Comparison of ENCODE assay signal across 13 cellular contexts in genomic region chr12:26713885-26714383, GRCh38.
DNase-seq lines count a peak whose midpoint lies in the region; ATAC-seq lines count a peak whose summit lies in the region.
"Had no signal": no experiment of that assay in that cellular context is flagged by ENCODE, and none has a peak within 500 bp of the region (broad histone marks: within the 10 kb centered on the region; RNA-seq: fewer than 3 reads in every experiment).

No MANE protein-coding gene starts in this region.

- no peaks in the 10 kb centered on the region for H3K9me3 Mint-ChIP-seq in activated naive CD4-positive, alpha-beta T cell treated with anti-CD3 and anti-CD28 coated beads, Interleukin-2, amount 50 U/mL, for 72 hours
- H3K9me3 Mint-ChIP-seq: brain, immature natural killer cell, neural crest cell had no signal

- ATAC-seq in GM18499 (IDR thresholded peaks at IDR 0.05; ENCODE audit: insufficient read depth, unreplicated experiment) (peak; percentile 78), GM19463 (IDR thresholded peaks at IDR 0.05; ENCODE audit: unreplicated experiment) (peak; percentile 70), HG02884 (IDR thresholded peaks at IDR 0.05; ENCODE audit: unreplicated experiment) (peak; percentile 81)
- no peak for ATAC-seq in activated naive CD4-positive, alpha-beta T cell treated with anti-CD3 and anti-CD28 coated beads, Interleukin-2, amount 50 U/mL, for 72 hours

- DNase-seq in NAMALWA (ENCODE audit: low spot score), result peak; percentile 88
- no peak for DNase-seq in GM19238 (ENCODE audit: insufficient read length, low spot score)
- no peak for DNase-seq in stimulated activated CD4-positive, alpha-beta T cell treated with anti-CD3 and anti-CD28 coated beads, Interleukin-2, amount 100 ng/mL, for 48 hours
- no peak for DNase-seq in activated naive CD4-positive, alpha-beta T cell treated with anti-CD3 and anti-CD28 coated beads, Interleukin-2, amount 50 U/mL, for 72 hours (ENCODE audit: low spot score in 2 of 2)
- no peak for DNase-seq in activated T-cell treated with anti-CD3 and anti-CD28 coated beads, Interleukin-2, amount 50 U/mL, for 48 hours
- DNase-seq: immature natural killer cell, NCI-H1436, T-helper 9 cell had no signal

- H3K27ac Mint-ChIP-seq in activated naive CD4-positive, alpha-beta T cell treated with anti-CD3 and anti-CD28 coated beads, Interleukin-2, amount 50 U/mL, for 72 hours, result no peak overlapping the region
- H3K27ac Mint-ChIP-seq: immature natural killer cell had no signal

- H3K36me3 Mint-ChIP-seq in activated naive CD4-positive, alpha-beta T cell treated with anti-CD3 and anti-CD28 coated beads, Interleukin-2, amount 50 U/mL, for 72 hours, result peaks cover 0 to 5% of the 10 kb centered on the region in 2 donors
- H3K36me3 Mint-ChIP-seq: brain had no signal

Comparison
In these comparisons a context has a peak if more than half of its experiments do, and no peak if none do; other contexts are left out.
1. ATAC-seq: peak in GM18499 (single experiment), GM19463 (single experiment) and HG02884 (single experiment); none in activated naive CD4-positive, alpha-beta T cell treated with anti-CD3 and anti-CD28 coated beads, Interleukin-2, amount 50 U/mL, for 72 hours (0 of 2).